In genomic region chr10:75613685-75614587, GRCh38 we compare ENCODE assay signal across 10 cellular contexts.
DNase-seq lines count a peak whose midpoint lies in the region; ATAC-seq and TF ChIP-seq lines count a peak whose summit lies in the region.
"Had no signal": no experiment of that assay in that cellular context is flagged by ENCODE, and none has a peak within 500 bp of the region (broad histone marks: within the 10 kb centered on the region; RNA-seq: fewer than 3 reads in every experiment).

No MANE protein-coding gene starts in this region.

- intact Hi-C loops in vagina (cut with DNase I) = no loop called here

- no peaks in the 10 kb centered on the region for H3K79me2 ChIP-seq in fibroblast of lung (ENCODE audit: control insufficient read depth, insufficient read depth, low read length)

- no peak overlapping the region for H3K4me2 ChIP-seq in fibroblast of lung (ENCODE audit: extremely low read depth, insufficient read depth, low read length)

- no peak overlapping the region for H2AFZ ChIP-seq in fibroblast of lung (ENCODE audit: low read length)

- H3K27ac ChIP-seq in fibroblast of lung (ENCODE audit: insufficient read depth, low read length) (no peak overlapping the region), foreskin keratinocyte (no peak overlapping the region), vagina (no peak overlapping the region)

- H3K4me1 ChIP-seq in fibroblast of lung (ENCODE audit: control insufficient read depth, extremely low read depth, insufficient read depth, low read length) = no peaks in the 10 kb centered on the region
- H3K4me1 ChIP-seq in foreskin keratinocyte = no peaks in the 10 kb centered on the region
- H3K4me1 ChIP-seq in vagina = peaks cover 17% of the 10 kb centered on the region

- H3K27me3 ChIP-seq in fibroblast of lung (ENCODE audit: control insufficient read depth, insufficient read depth, low read length) = peaks cover 2% of the 10 kb centered on the region
- H3K27me3 ChIP-seq in foreskin keratinocyte = peaks cover 19% of the 10 kb centered on the region
- H3K27me3 ChIP-seq in vagina = no peaks in the 10 kb centered on the region

- peak; percentile 82 for DNase-seq in AG10803 (ENCODE audit: low read depth)
- DNase-seq in fibroblast of lung (ENCODE audit: low read depth in 2 of 2) = peak; percentile 52 to 82
- no peak for DNase-seq in stimulated activated CD4-positive, alpha-beta T cell treated with anti-CD3 and anti-CD28 coated beads, Interleukin-2, amount 100 ng/mL, for 24 hours
- no peak for DNase-seq in foreskin keratinocyte
- DNase-seq in vagina (ENCODE audit: extremely low spot score in 2 of 2) = no peak
- DNase-seq in stimulated activated CD4-positive, alpha-beta T cell treated with anti-CD3 and anti-CD28 coated beads, Interleukin-4, amount 100 ng/mL, for 24 hours = no peak

- TF ChIP-seq CTCF in AG10803 (conservative IDR thresholded peaks at IDR 0.05; ENCODE audit: low read length) (no peak), fibroblast of lung (conservative IDR thresholded peaks at IDR 0.05 in 1 of 2, IDR thresholded peaks at IDR 0.05 in 1 of 2; ENCODE audit: low read depth in 1 of 2, low read length in 2 of 2) (no peak), foreskin keratinocyte (conservative IDR thresholded peaks at IDR 0.05) (no peak), vagina (IDR thresholded peaks at IDR 0.05) (no peak)

- no peaks in the 10 kb centered on the region for H4K20me1 ChIP-seq in fibroblast of lung (ENCODE audit: control insufficient read depth, extremely low read depth, insufficient read depth, low read length)

- no peak overlapping the region for H3K4me3 ChIP-seq in AG10803 (ENCODE audit: low read length)
- H3K4me3 ChIP-seq in fibroblast of lung (replicated peaks in 1 of 4; ENCODE audit: control extremely low read depth in 1 of 4, insufficient read depth in 1 of 4, low read depth in 3 of 4, low read length in 4 of 4) = no peak overlapping the region
- no peak overlapping the region for H3K4me3 ChIP-seq in vagina

- no peaks in the 10 kb centered on the region for H3K36me3 ChIP-seq in fibroblast of lung (ENCODE audit: control insufficient read depth, insufficient read depth, low read length)
- H3K36me3 ChIP-seq in vagina = no peaks in the 10 kb centered on the region

- no peak overlapping the region for H3K9ac ChIP-seq in fibroblast of lung (ENCODE audit: insufficient read depth, low read length)

- ATAC-seq in GM21619 (IDR thresholded peaks at IDR 0.05; ENCODE audit: unreplicated experiment) (peak; percentile 53), HG03558 (IDR thresholded peaks at IDR 0.05; ENCODE audit: extremely low read depth, unreplicated experiment) (peak; percentile 31), foreskin keratinocyte (no peak)
- ATAC-seq: activated T-helper 17 cell treated with anti-CD3 and anti-CD28 coated beads, Interleukin-2, amount 50 U/mL, for 72 hours; HCT116 had no signal

- H3K9me3 ChIP-seq in fibroblast of lung (ENCODE audit: control insufficient read depth, insufficient read depth, low read depth, low read length) (no peaks in the 10 kb centered on the region), vagina (no peaks in the 10 kb centered on the region)

- TF ChIP-seq POLR2A in vagina (IDR thresholded peaks at IDR 0.05) = no peak

Comparison
In these comparisons a context has a peak if more than half of its experiments do, and no peak if none do; other contexts are left out.
1. DNase-seq: peak in AG10803 (single experiment) and fibroblast of lung (2 of 2); none in stimulated activated CD4-positive, alpha-beta T cell treated with anti-CD3 and anti-CD28 coated beads, Interleukin-2, amount 100 ng/mL, for 24 hours (0 of 2), foreskin keratinocyte (0 of 2), vagina (0 of 2) and stimulated activated CD4-positive, alpha-beta T cell treated with anti-CD3 and anti-CD28 coated beads, Interleukin-4, amount 100 ng/mL, for 24 hours (single experiment).